24 cellular contexts compared by ENCODE assay signal in genomic region chr1:244639561-244639960, GRCh38. TPM values are rescaled to one million over a fixed set of nuclear protein-coding genes. Genes with fewer than 3 reads are reported as not detected.
A peak's percentile ranks its signal among the peaks of the same experiment; 100 is the strongest.
DNase-seq lines count a peak whose midpoint lies in the region; ATAC-seq, FAIRE-seq and TF ChIP-seq lines count a peak whose summit lies in the region.
"Had no signal": no experiment of that assay in that cellular context is flagged by ENCODE, and none has a peak within 500 bp of the region (broad histone marks: within the 10 kb centered on the region; RNA-seq: fewer than 3 reads in every experiment).

No MANE protein-coding gene starts in this region.

- BruUV-seq in HepG2 (replicated peaks; lab: Mats Ljungman, UMichigan) = no TSS peak

- no peak for TF ChIP-seq RAD21 in liver (IDR thresholded peaks at IDR 0.05)
- no peak for TF ChIP-seq RAD21 in HepG2 (CRISPR knock-in tag; IDR thresholded peaks at IDR 0.05)

- H3K27ac ChIP-seq in liver (ENCODE audit: low read depth in 1 of 2, low read length in 2 of 2) = no peak overlapping the region
- H3K27ac ChIP-seq in HepG2 (ENCODE audit: extremely low read length, insufficient read depth, low read length) = no peak overlapping the region
- H3K27ac ChIP-seq in mesenchymal stem cell (ENCODE audit: low read length, poor library complexity, severe bottlenecking) = no peak overlapping the region
- H3K27ac ChIP-seq: BLaER1 had no signal

- H3K79me2 ChIP-seq in HepG2 (ENCODE audit: insufficient read depth, low read length) = no peaks in the 10 kb centered on the region

- H3K9me3 ChIP-seq in liver (ENCODE audit: control insufficient read depth in 4 of 4, low read length in 3 of 4) (no peaks in the 10 kb centered on the region), HepG2 (ENCODE audit: low read length) (no peaks in the 10 kb centered on the region), mesenchymal stem cell (ENCODE audit: control insufficient read depth, low read length) (peaks cover 3% of the 10 kb centered on the region)
- H3K9me3 ChIP-seq: BE2C, BLaER1 had no signal

- in situ Hi-C loops in HepG2 (cut with HindIII; ENCODE audit: extremely low pct_ligation_motif_present, low pct_unique_long_range_greater_than_20kb) = no loop called here

- H2BK15ac ChIP-seq in mesenchymal stem cell (ENCODE audit: low read depth, poor library complexity, severe bottlenecking) = no peak overlapping the region

- H2BK12ac ChIP-seq in mesenchymal stem cell (ENCODE audit: low read length in 2 of 2) = no peak overlapping the region

- no peak overlapping the region for H3K14ac ChIP-seq in mesenchymal stem cell (ENCODE audit: low read length in 2 of 2)

- no peaks in the 10 kb centered on the region for H3K4me1 ChIP-seq in liver (ENCODE audit: control insufficient read depth in 4 of 4, insufficient read depth in 4 of 4, low read length in 3 of 4)
- no peaks in the 10 kb centered on the region for H3K4me1 ChIP-seq in HepG2 (ENCODE audit: insufficient read depth, low read length)
- H3K4me1 ChIP-seq in mesenchymal stem cell (ENCODE audit: control insufficient read depth, insufficient read depth, low read depth, low read length) = no peaks in the 10 kb centered on the region
- H3K4me1 ChIP-seq: BE2C, BLaER1 had no signal

- TF ChIP-seq POLR2A in HepG2 (IDR thresholded peaks at IDR 0.05; ENCODE audit: insufficient read depth in 1 of 2, low read depth in 2 of 2, low read length in 2 of 2) = no peak

- H3K9ac ChIP-seq in liver (ENCODE audit: low read depth in 1 of 2, low read length in 2 of 2) (no peak overlapping the region), HepG2 (ENCODE audit: insufficient read depth, low read depth, low read length) (no peak overlapping the region), mesenchymal stem cell (ENCODE audit: low read length) (no peak overlapping the region)
- H3K9ac ChIP-seq: BLaER1 had no signal

- POLR2A ChIA-PET in HepG2 (lab: Yijun Ruan, JAX) = no interaction called here

- H2BK5ac ChIP-seq in mesenchymal stem cell (ENCODE audit: low read depth, low read length, poor library complexity, severe bottlenecking) = no peak overlapping the region

- TF ChIP-seq EP300 in HepG2 (IDR thresholded peaks at IDR 0.05; ENCODE audit: low read depth in 2 of 2, low read length in 2 of 2) = no peak
- no peak for TF ChIP-seq EP300 in HepG2 (CRISPR knock-in tag; IDR thresholded peaks at IDR 0.05; ENCODE audit: borderline replicate concordance)

- H4K8ac ChIP-seq in mesenchymal stem cell (ENCODE audit: low read length) = no peak overlapping the region

- H3K79me1 ChIP-seq in mesenchymal stem cell (replicated peaks; ENCODE audit: low read length, poor library complexity, severe bottlenecking) = no peaks in the 10 kb centered on the region

- H3K23ac ChIP-seq in mesenchymal stem cell (ENCODE audit: low read length in 2 of 2) = no peak overlapping the region

- no peak overlapping the region for H3K18ac ChIP-seq in mesenchymal stem cell (ENCODE audit: low read depth in 1 of 2, low read length in 2 of 2)

- H3K4me3 ChIP-seq in liver (ENCODE audit: low read depth in 1 of 3, low read length in 3 of 3) = no peak overlapping the region
- H3K4me3 ChIP-seq in HepG2 (replicated peaks in 1 of 3; ENCODE audit: insufficient read depth in 1 of 3, low read depth in 2 of 3, low read length in 3 of 3) = no peak overlapping the region
- H3K4me3 ChIP-seq in mesenchymal stem cell (ENCODE audit: insufficient read depth in 1 of 2, low read depth in 1 of 2, low read length in 2 of 2) = no peak overlapping the region
- H3K4me3 ChIP-seq: BLaER1, GM12878 had no signal

- H4K91ac ChIP-seq in mesenchymal stem cell (ENCODE audit: low read length) = no peak overlapping the region

- H3K4me2 ChIP-seq in HepG2 (ENCODE audit: low read depth, low read length) = no peak overlapping the region
- H3K4me2 ChIP-seq in mesenchymal stem cell (ENCODE audit: low read length, poor library complexity, severe bottlenecking) = no peak overlapping the region
- H3K4me2 ChIP-seq: BLaER1 had no signal

- H4K20me1 ChIP-seq in HepG2 (ENCODE audit: insufficient read depth, low read length) = no peaks in the 10 kb centered on the region
- H4K20me1 ChIP-seq: BLaER1 had no signal

- H3K27me3 ChIP-seq in liver (ENCODE audit: control insufficient read depth in 4 of 4, insufficient read depth in 4 of 4, low read length in 3 of 4) = no peaks in the 10 kb centered on the region
- peaks cover 0 to 12% of the 10 kb centered on the region in 2 experiments; a peak in 4 of 5 replicates for H3K27me3 ChIP-seq in HepG2 (ENCODE audit: control insufficient read depth in 1 of 2, insufficient read depth in 2 of 2, low read length in 2 of 2)
- H3K27me3 ChIP-seq in mesenchymal stem cell (ENCODE audit: control insufficient read depth in 1 of 2, insufficient read depth in 1 of 2, low read length in 2 of 2) = peaks cover 0 to 5% of the 10 kb centered on the region in 2 experiments
- H3K27me3 ChIP-seq: BLaER1 had no signal

- CTCF ChIA-PET in HepG2 (lab: Yijun Ruan, JAX; ENCODE audit: low intra/inter-chr PET ratio, low total read pairs) = no interaction called here

- no peak overlapping the region for H2AFZ ChIP-seq in HepG2 (ENCODE audit: low read length)
- H2AFZ ChIP-seq in mesenchymal stem cell (ENCODE audit: low read depth, low read length) = no peak overlapping the region

- DNase-seq in HepG2 (ENCODE audit: low spot score) (no peak), left lobe of liver (ENCODE audit: low spot score) (no peak), islet precursor cell (no peak), mesenchymal stem cell (no peak)
- DNase-seq: 8988T; ACHN; BE2C; C1 segment of cervical spinal cord; CD4-positive, alpha-beta memory T cell; CD4-positive, CD25-positive, alpha-beta regulatory T cell; CD8-positive, alpha-beta memory T cell; COR-L47; DMS 273 treated with DMSO at 0.1 percent for 48 hours; DMS153; DMS53; DMS79; DND-41; EL; GDM1 had no signal

- ATAC-seq in HepG2 (no peak), left lobe of liver (peak; percentile 81)
- ATAC-seq: GM12878 had no signal

- no peak overlapping the region for H3K4ac ChIP-seq in mesenchymal stem cell (ENCODE audit: low read depth in 1 of 2, low read length in 2 of 2)

- H3K36me3 ChIP-seq in liver (ENCODE audit: control insufficient read depth in 4 of 4, insufficient read depth in 3 of 4, low read depth in 1 of 4, low read length in 3 of 4) = no peaks in the 10 kb centered on the region
- no peaks in the 10 kb centered on the region for H3K36me3 ChIP-seq in HepG2 (replicated peaks in 1 of 2; ENCODE audit: control insufficient read depth in 1 of 2, insufficient read depth in 2 of 2, low read length in 2 of 2)
- no peaks in the 10 kb centered on the region for H3K36me3 ChIP-seq in mesenchymal stem cell (ENCODE audit: control insufficient read depth in 1 of 2, insufficient read depth in 2 of 2, low read depth in 1 of 2, low read length in 2 of 2)
- H3K36me3 ChIP-seq: BE2C, BLaER1 had no signal

- H2BK120ac ChIP-seq in mesenchymal stem cell (ENCODE audit: low read depth, low read length) = no peak overlapping the region

- TF ChIP-seq CTCF in liver (IDR thresholded peaks at IDR 0.05; ENCODE audit: low read depth, low read length, missing input control) (no peak), HepG2 (CRISPR knock-in tag; IDR thresholded peaks at IDR 0.05) (no peak)

- FAIRE-seq in HepG2 (lab: Jason Lieb, UNC) = no peak
- FAIRE-seq: GM12878, GM12892, GM18507 had no signal

- no peak overlapping the region for H2AK5ac ChIP-seq in mesenchymal stem cell (ENCODE audit: low read length, severe bottlenecking)

- intact Hi-C loops in HepG2 (cut with micrococcal nuclease; ENCODE audit: unreplicated experiment) = no loop called here

TF ChIP-seq in liver, 16 proteins besides CTCF, POLR2A, EP300 and RAD21 (continues in another document):
- TF ChIP-seq MAX (IDR thresholded peaks at IDR 0.05) (no peak), HNF4G (IDR thresholded peaks at IDR 0.05) (no peak), SP1 (IDR thresholded peaks at IDR 0.05) (peak; percentile 48), HNF4A (conservative IDR thresholded peaks at IDR 0.05) (peak in 1 of 2 donors; percentile 59)

TF ChIP-seq in HepG2, 621 proteins besides CTCF, POLR2A, EP300 and RAD21:
- no peak for TF ChIP-seq EEA1 (CRISPR knock-in tag; IDR thresholded peaks at IDR 0.05; ENCODE audit: borderline replicate concordance)

RNA-seq across cellular contexts. Expression of gene DESI2, which starts 13.4 kb away (rescaled TPM):
- total RNA-seq in liver (10 to 100 TPM; 14.4 to 14.6 TPM), HepG2 (2016; rRNA removed; fragmentation: Illumina TruSeq; extraction: Trizol) (42.2 and 62.0 TPM in 2 replicates), left lobe of liver (8.4 TPM)
- polyA plus RNA-seq in liver (1 to 10 TPM; 5.7 to 8.9 TPM), HepG2 (2011; rRNA removed) (18.6 and 23.1 TPM in 2 replicates)
- total RNA-seq in HepG2 (2016; cell fraction: cytosol; rRNA removed; fragmentation: Illumina TruSeq; extraction: Trizol; ENCODE audit: low read depth) = 11.7 and 12.7 TPM in 2 replicates
- 44.8 and 60.2 TPM in 2 replicates for total RNA-seq in HepG2 (2016; cell fraction: insoluble cytoplasmic fraction; rRNA removed; fragmentation: Illumina TruSeq; extraction: Trizol)
- 54.1 and 54.6 TPM in 2 replicates for total RNA-seq in HepG2 (2016; cell fraction: membrane; rRNA removed; fragmentation: Illumina TruSeq; extraction: Trizol)
- total RNA-seq in HepG2 (2016; cell fraction: nucleus; rRNA removed; fragmentation: Illumina TruSeq; extraction: Trizol) = 28.8 and 30.7 TPM in 2 replicates
- polyA plus RNA-seq in HepG2 (2011; cell fraction: cytosol; rRNA removed) = 12.6 and 15.7 TPM in 2 replicates
- 13.1 and 14.0 TPM in 2 replicates for polyA plus RNA-seq in HepG2 (2011; cell fraction: nucleus; rRNA removed)
- polyA plus RNA-seq in HepG2 (2012) = 20.9 and 26.0 TPM in 2 replicates
- 10.7 and 11.8 TPM in 2 replicates for polyA plus RNA-seq in HepG2 (2016; cell fraction: cytosol; fragmentation: Illumina TruSeq; extraction: Trizol; ENCODE audit: low read depth)
- polyA plus RNA-seq in HepG2 (2016; cell fraction: insoluble cytoplasmic fraction; fragmentation: Illumina TruSeq; extraction: Trizol; ENCODE audit: low read depth) = 46.8 and 48.5 TPM in 2 replicates
- 33.3 and 35.0 TPM in 2 replicates for polyA plus RNA-seq in HepG2 (2016; cell fraction: membrane; fragmentation: Illumina TruSeq; extraction: Trizol; ENCODE audit: low read depth)
- polyA plus RNA-seq in HepG2 (2016; cell fraction: nucleus; fragmentation: Illumina TruSeq; extraction: Trizol; ENCODE audit: insufficient read depth, low read depth) = 30.2 and 30.6 TPM in 2 replicates
- polyA minus RNA-seq in HepG2 (2011; rRNA and poly(A)+ RNA removed; ENCODE audit: low replicate concordance) = 29.7 and 33.1 TPM in 2 replicates
- 27.0 and 27.9 TPM in 2 replicates for polyA minus RNA-seq in HepG2 (2011; cell fraction: cytosol; rRNA and poly(A)+ RNA removed)
- 35.4 and 40.3 TPM in 2 replicates for polyA minus RNA-seq in HepG2 (2011; cell fraction: nucleus; rRNA and poly(A)+ RNA removed)
- 29.9 TPM for polyA plus RNA-seq in mesenchymal stem cell (2013, experiment 1 of 2)
- polyA plus RNA-seq in mesenchymal stem cell (2013, experiment 2 of 2) = 29.7 TPM
